Comparison of ENCODE assay signal across 8 cellular contexts in genomic region chr15:22980189-22981136, GRCh38. TPM values are rescaled to one million over a fixed set of nuclear protein-coding genes. Genes with fewer than 3 reads are reported as not detected.
DNase-seq lines count a peak whose midpoint lies in the region; ATAC-seq, FAIRE-seq and TF ChIP-seq lines count a peak whose summit lies in the region.

Gene CYFIP1 (minus strand): TSS chr15:22980368. CDS start chr15:22947285, 33,083 bp downstream.

- H4K20me1 ChIP-seq in DND-41 (ENCODE audit: insufficient read depth, low read length) = peaks cover 3% of the 10 kb centered on the region; the same call in 1 of the 2 replicates

- no peak for TF ChIP-seq CTCF in DND-41 (IDR thresholded peaks at IDR 0.05; ENCODE audit: borderline replicate concordance, extremely low read depth, low read length, poor library complexity, severe bottlenecking)
- no peak for TF ChIP-seq CTCF in choroid plexus epithelial cell (conservative IDR thresholded peaks at IDR 0.05; ENCODE audit: low read depth, low read length)
- no peak for TF ChIP-seq CTCF in kidney (IDR thresholded peaks at IDR 0.05; ENCODE audit: borderline replicate concordance, extremely low read depth, insufficient read depth)

- ATAC-seq in DND-41 (ENCODE audit: insufficient read depth, low read depth) (peak; percentile 44), GM21381 (IDR thresholded peaks at IDR 0.05; ENCODE audit: unreplicated experiment) (peak; percentile 63)

- H3K9ac ChIP-seq in DND-41 (ENCODE audit: low read depth, low read length) (peak within 1 kb of the TSS; percentile 53), HUES64 (ENCODE audit: low read depth, low read length) (peak within 1 kb of the TSS; percentile 71), kidney (ENCODE audit: low read length in 2 of 2) (peak within 1 kb of the TSS; percentile 30 to 64)

- peak within 1 kb of the TSS; percentile 90 for H3K4me2 ChIP-seq in DND-41 (ENCODE audit: insufficient read depth, low read length)

- peaks cover 13% of the 10 kb centered on the region for H3K4me1 ChIP-seq in DND-41 (ENCODE audit: insufficient read depth, low read length)
- H3K4me1 ChIP-seq in HUES64 (ENCODE audit: insufficient read depth, low read length) = peaks cover 9% of the 10 kb centered on the region
- peaks cover 3 to 7% of the 10 kb centered on the region in 2 donors for H3K4me1 ChIP-seq in kidney (ENCODE audit: control insufficient read depth in 1 of 2, insufficient read depth in 1 of 2, low read depth in 1 of 2, low read length in 2 of 2)
- H3K4me1 ChIP-seq in small intestine (ENCODE audit: control insufficient read depth in 2 of 2, insufficient read depth in 1 of 2, low read depth in 1 of 2, low read length in 1 of 2) = peaks cover 2 to 4% of the 10 kb centered on the region in 2 donors

- H3K79me2 ChIP-seq in DND-41 (ENCODE audit: insufficient read depth, low read length) = no peaks in the 10 kb centered on the region

- no peaks in the 10 kb centered on the region for H3K36me3 ChIP-seq in DND-41 (ENCODE audit: insufficient read depth, low read length)
- no peaks in the 10 kb centered on the region for H3K36me3 ChIP-seq in HUES64 (ENCODE audit: insufficient read depth, low read length)
- no peaks in the 10 kb centered on the region for H3K36me3 ChIP-seq in kidney (ENCODE audit: control insufficient read depth in 1 of 2, insufficient read depth in 2 of 2, low read length in 2 of 2)
- no peaks in the 10 kb centered on the region for H3K36me3 ChIP-seq in small intestine (ENCODE audit: control insufficient read depth in 2 of 2, insufficient read depth in 2 of 2, low read length in 2 of 2)

- H3K27me3 ChIP-seq in DND-41 (ENCODE audit: insufficient read depth, low read length, poor library complexity) = peaks cover 14% of the 10 kb centered on the region
- H3K27me3 ChIP-seq in HUES64 (ENCODE audit: insufficient read depth, low read length) = peaks cover 36% of the 10 kb centered on the region
- H3K27me3 ChIP-seq in small intestine (ENCODE audit: control insufficient read depth in 2 of 2, insufficient read depth in 2 of 2, low read length in 2 of 2) = no peaks in the 10 kb centered on the region

- peak within 1 kb of the TSS; percentile 46 to 71; a peak in 3 of 4 replicates for H3K4me3 ChIP-seq in DND-41 (ENCODE audit: low read depth in 1 of 2, low read length in 2 of 2)
- peak within 1 kb of the TSS; percentile 72 for H3K4me3 ChIP-seq in HUES64 (ENCODE audit: low read length)
- H3K4me3 ChIP-seq in choroid plexus epithelial cell (ENCODE audit: low read depth, low read length) = peak within 1 kb of the TSS; percentile 94
- H3K4me3 ChIP-seq in kidney (ENCODE audit: low read length in 2 of 2) = peak within 1 kb of the TSS; percentile 85 to 91
- peak within 1 kb of the TSS; percentile 84 to 97 for H3K4me3 ChIP-seq in small intestine (ENCODE audit: low read depth in 1 of 2, low read length in 2 of 2)

- no peak within 1 kb of the TSS for H3K27ac ChIP-seq in DND-41 (ENCODE audit: low read length)
- H3K27ac ChIP-seq in HUES64 (ENCODE audit: low read depth, low read length) = no peak within 1 kb of the TSS
- H3K27ac ChIP-seq in kidney (ENCODE audit: low read depth in 2 of 2, low read length in 2 of 2) = peak within 1 kb of the TSS; percentile 69 to 78
- peak within 1 kb of the TSS; percentile 77 to 92 for H3K27ac ChIP-seq in small intestine (ENCODE audit: low read depth in 1 of 2, low read length in 1 of 2)

- intact Hi-C loops in kidney (cut with DNase I) = no loop called here

- under 1% methylated on average over 97 of the region's 99 CpGs for WGBS in HUES64
- 1% methylated on average over 57 to 99 of the region's 99 CpGs for WGBS in small intestine, 3 donors

- no peaks in the 10 kb centered on the region for H3K9me3 ChIP-seq in DND-41 (ENCODE audit: insufficient read depth, low read length, severe bottlenecking)
- no peaks in the 10 kb centered on the region for H3K9me3 ChIP-seq in HUES64 (ENCODE audit: insufficient read depth, low read depth, low read length)
- H3K9me3 ChIP-seq in kidney (ENCODE audit: control insufficient read depth in 1 of 2, low read length in 2 of 2) = no peaks in the 10 kb centered on the region
- no peaks in the 10 kb centered on the region for H3K9me3 ChIP-seq in small intestine (ENCODE audit: control insufficient read depth, low read depth)

- no peak for FAIRE-seq in kidney (lab: Jason Lieb, UNC)
- no peak for FAIRE-seq in small intestine (lab: Jason Lieb, UNC)

- no peak for DNase-seq in DND-41
- DNase-seq in SW480 (ENCODE audit: low spot score) = peak; percentile 76
- peak; percentile 83 for DNase-seq in choroid plexus epithelial cell (ENCODE audit: low read depth)
- peak; percentile 96 for DNase-seq in kidney
- DNase-seq in small intestine = peak; percentile 89
- no peak for DNase-seq in NCI-H128 (lab: John Stamatoyannopoulos, UW; ENCODE audit: unreplicated experiment)

- H2AFZ ChIP-seq in DND-41 (ENCODE audit: low read depth, low read length) = peak within 1 kb of the TSS; percentile 72

RNA-seq across cellular contexts. Expression of gene CYFIP1, which starts in this region (rescaled TPM):
- 54.7 TPM for polyA plus RNA-seq in HUES64 (2013, experiment 1 of 2)
- polyA plus RNA-seq in HUES64 (2013, experiment 2 of 2) = 59.3 TPM
- total RNA-seq in kidney = 143 TPM
- polyA plus RNA-seq in kidney (ENCODE audit: insufficient read depth, low read depth, low replicate concordance) = 32.3 TPM
- polyA plus RNA-seq in small intestine = 10 to 100 TPM; 35.9 to 59.9 (median 43.7) TPM

Comparison
In these comparisons a context has a peak if more than half of its experiments do, and no peak if none do; other contexts are left out.
1. DNase-seq: peak in SW480 (single experiment), choroid plexus epithelial cell (single experiment), kidney (single experiment) and small intestine (single experiment); none in DND-41 (single experiment) and NCI-H128 (single experiment).
2. H3K27ac ChIP-seq: peak in kidney (2 of 2) and small intestine (2 of 2); none in DND-41 (single experiment) and HUES64 (single experiment).
3. Peak in every context shown above with its lines, with median percentiles within 50 percentile points of each other: H3K4me3 ChIP-seq and H3K9ac ChIP-seq.